Comparison of ENCODE assay signal across 1 cellular context in genomic region chr22:28772633-28773460, GRCh38.
TF ChIP-seq lines count a peak whose summit lies in the region.

A gene with protein sequence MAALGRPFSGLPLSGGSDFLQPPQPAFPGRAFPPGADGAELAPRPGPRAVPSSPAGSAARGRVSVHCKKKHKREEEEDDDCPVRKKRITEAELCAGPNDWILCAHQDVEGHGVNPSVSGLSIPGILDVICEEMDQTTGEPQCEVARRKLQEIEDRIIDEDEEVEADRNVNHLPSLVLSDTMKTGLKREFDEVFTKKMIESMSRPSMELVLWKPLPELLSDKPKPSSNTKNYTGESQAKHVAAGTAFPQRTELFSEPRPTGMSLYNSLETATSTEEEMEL (plus strand): TSS chr22:28772695. CDS start chr22:28772850, 155 bp downstream.

TF ChIP-seq in HEK293, 187 proteins besides CTCF, POLR2A, EP300 and RAD21 (continued from another document and continues in another):
- TF ChIP-seq ZNF140 (tag by site-specific recombination; IDR thresholded peaks at IDR 0.05): no peak
- TF ChIP-seq ZBTB26 (tag by site-specific recombination; optimal IDR thresholded peaks at IDR 0.05): peak; percentile 49
- peak; percentile 63 for TF ChIP-seq ZNF660 (tag by site-specific recombination; IDR thresholded peaks at IDR 0.05)
- no peak for TF ChIP-seq ZNF202 (tag by site-specific recombination; IDR thresholded peaks at IDR 0.05; ENCODE audit: borderline replicate concordance)
- TF ChIP-seq ZSCAN5A (tag by site-specific recombination; IDR thresholded peaks at IDR 0.05): no peak
- TF ChIP-seq ELK4 (IDR thresholded peaks at IDR 0.05; ENCODE audit: borderline replicate concordance, low read depth, low read length): no peak
- TF ChIP-seq ZNF777 (tag by site-specific recombination; IDR thresholded peaks at IDR 0.05; ENCODE audit: borderline replicate concordance): no peak
- TF ChIP-seq ZNF37A (tag by site-specific recombination; IDR thresholded peaks at IDR 0.05): no peak
- peak; percentile 54; the same call in 1 of the 2 replicates for TF ChIP-seq ZNF629 (tag by site-specific recombination; IDR thresholded peaks at IDR 0.05)
- TF ChIP-seq GFI1B (tag by site-specific recombination; IDR thresholded peaks at IDR 0.05): no peak
- no peak for TF ChIP-seq PRDM6 (tag by site-specific recombination; IDR thresholded peaks at IDR 0.05)
- TF ChIP-seq, protein P1, sequence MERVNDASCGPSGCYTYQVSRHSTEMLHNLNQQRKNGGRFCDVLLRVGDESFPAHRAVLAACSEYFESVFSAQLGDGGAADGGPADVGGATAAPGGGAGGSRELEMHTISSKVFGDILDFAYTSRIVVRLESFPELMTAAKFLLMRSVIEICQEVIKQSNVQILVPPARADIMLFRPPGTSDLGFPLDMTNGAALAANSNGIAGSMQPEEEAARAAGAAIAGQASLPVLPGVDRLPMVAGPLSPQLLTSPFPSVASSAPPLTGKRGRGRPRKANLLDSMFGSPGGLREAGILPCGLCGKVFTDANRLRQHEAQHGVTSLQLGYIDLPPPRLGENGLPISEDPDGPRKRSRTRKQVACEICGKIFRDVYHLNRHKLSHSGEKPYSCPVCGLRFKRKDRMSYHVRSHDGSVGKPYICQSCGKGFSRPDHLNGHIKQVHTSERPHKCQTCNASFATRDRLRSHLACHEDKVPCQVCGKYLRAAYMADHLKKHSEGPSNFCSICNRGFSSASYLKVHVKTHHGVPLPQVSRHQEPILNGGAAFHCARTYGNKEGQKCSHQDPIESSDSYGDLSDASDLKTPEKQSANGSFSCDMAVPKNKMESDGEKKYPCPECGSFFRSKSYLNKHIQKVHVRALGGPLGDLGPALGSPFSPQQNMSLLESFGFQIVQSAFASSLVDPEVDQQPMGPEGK (tag by site-specific recombination; IDR thresholded peaks at IDR 0.05): no peak
- TF ChIP-seq SCRT1 (tag by site-specific recombination; IDR thresholded peaks at IDR 0.05; ENCODE audit: borderline replicate concordance): no peak
- TF ChIP-seq, protein P2, sequence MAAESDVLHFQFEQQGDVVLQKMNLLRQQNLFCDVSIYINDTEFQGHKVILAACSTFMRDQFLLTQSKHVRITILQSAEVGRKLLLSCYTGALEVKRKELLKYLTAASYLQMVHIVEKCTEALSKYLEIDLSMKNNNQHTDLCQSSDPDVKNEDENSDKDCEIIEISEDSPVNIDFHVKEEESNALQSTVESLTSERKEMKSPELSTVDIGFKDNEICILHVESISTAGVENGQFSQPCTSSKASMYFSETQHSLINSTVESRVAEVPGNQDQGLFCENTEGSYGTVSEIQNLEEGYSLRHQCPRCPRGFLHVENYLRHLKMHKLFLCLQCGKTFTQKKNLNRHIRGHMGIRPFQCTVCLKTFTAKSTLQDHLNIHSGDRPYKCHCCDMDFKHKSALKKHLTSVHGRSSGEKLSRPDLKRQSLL (tag by site-specific recombination; IDR thresholded peaks at IDR 0.05): peak; percentile 50; the same call in 1 of the 2 replicates
- TF ChIP-seq ZNF626 (tag by site-specific recombination; IDR thresholded peaks at IDR 0.05): 0 out of 2 replicates have a peak, but pooled peaks have one; percentile 8
- TF ChIP-seq ZBTB48 (tag by site-specific recombination; IDR thresholded peaks at IDR 0.05): no peak
- TF ChIP-seq, protein P3, sequence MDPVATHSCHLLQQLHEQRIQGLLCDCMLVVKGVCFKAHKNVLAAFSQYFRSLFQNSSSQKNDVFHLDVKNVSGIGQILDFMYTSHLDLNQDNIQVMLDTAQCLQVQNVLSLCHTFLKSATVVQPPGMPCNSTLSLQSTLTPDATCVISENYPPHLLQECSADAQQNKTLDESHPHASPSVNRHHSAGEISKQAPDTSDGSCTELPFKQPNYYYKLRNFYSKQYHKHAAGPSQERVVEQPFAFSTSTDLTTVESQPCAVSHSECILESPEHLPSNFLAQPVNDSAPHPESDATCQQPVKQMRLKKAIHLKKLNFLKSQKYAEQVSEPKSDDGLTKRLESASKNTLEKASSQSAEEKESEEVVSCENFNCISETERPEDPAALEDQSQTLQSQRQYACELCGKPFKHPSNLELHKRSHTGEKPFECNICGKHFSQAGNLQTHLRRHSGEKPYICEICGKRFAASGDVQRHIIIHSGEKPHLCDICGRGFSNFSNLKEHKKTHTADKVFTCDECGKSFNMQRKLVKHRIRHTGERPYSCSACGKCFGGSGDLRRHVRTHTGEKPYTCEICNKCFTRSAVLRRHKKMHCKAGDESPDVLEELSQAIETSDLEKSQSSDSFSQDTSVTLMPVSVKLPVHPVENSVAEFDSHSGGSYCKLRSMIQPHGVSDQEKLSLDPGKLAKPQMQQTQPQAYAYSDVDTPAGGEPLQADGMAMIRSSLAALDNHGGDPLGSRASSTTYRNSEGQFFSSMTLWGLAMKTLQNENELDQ (tag by site-specific recombination; IDR thresholded peaks at IDR 0.05; ENCODE audit: low read depth): no peak
- no peak for TF ChIP-seq TSHZ1 (tag by site-specific recombination; IDR thresholded peaks at IDR 0.05; ENCODE audit: borderline replicate concordance)
- TF ChIP-seq, protein P4, sequence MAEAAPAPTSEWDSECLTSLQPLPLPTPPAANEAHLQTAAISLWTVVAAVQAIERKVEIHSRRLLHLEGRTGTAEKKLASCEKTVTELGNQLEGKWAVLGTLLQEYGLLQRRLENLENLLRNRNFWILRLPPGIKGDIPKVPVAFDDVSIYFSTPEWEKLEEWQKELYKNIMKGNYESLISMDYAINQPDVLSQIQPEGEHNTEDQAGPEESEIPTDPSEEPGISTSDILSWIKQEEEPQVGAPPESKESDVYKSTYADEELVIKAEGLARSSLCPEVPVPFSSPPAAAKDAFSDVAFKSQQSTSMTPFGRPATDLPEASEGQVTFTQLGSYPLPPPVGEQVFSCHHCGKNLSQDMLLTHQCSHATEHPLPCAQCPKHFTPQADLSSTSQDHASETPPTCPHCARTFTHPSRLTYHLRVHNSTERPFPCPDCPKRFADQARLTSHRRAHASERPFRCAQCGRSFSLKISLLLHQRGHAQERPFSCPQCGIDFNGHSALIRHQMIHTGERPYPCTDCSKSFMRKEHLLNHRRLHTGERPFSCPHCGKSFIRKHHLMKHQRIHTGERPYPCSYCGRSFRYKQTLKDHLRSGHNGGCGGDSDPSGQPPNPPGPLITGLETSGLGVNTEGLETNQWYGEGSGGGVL (tag by site-specific recombination; IDR thresholded peaks at IDR 0.05): peak; percentile 99
- peak; percentile 52; the same call in 1 of the 2 replicates for TF ChIP-seq ZBTB20 (tag by site-specific recombination; IDR thresholded peaks at IDR 0.05)
- TF ChIP-seq ZNF596 (tag by site-specific recombination; IDR thresholded peaks at IDR 0.05): peak; percentile 48; the same call in 1 of the 2 replicates
- peak; percentile 40; the same call in 1 of the 2 replicates for TF ChIP-seq KLF10 (tag by site-specific recombination; IDR thresholded peaks at IDR 0.05)
- peak; percentile 76 for TF ChIP-seq ZBTB8A (tag by site-specific recombination; IDR thresholded peaks at IDR 0.05)
- TF ChIP-seq KLF17 (tag by site-specific recombination; IDR thresholded peaks at IDR 0.05): 0 out of 2 replicates have a peak, but pooled peaks have one; percentile 39
- TF ChIP-seq, protein P5, sequence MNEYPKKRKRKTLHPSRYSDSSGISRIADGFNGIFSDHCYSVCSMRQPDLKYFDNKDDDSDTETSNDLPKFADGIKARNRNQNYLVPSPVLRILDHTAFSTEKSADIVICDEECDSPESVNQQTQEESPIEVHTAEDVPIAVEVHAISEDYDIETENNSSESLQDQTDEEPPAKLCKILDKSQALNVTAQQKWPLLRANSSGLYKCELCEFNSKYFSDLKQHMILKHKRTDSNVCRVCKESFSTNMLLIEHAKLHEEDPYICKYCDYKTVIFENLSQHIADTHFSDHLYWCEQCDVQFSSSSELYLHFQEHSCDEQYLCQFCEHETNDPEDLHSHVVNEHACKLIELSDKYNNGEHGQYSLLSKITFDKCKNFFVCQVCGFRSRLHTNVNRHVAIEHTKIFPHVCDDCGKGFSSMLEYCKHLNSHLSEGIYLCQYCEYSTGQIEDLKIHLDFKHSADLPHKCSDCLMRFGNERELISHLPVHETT (tag by site-specific recombination; IDR thresholded peaks at IDR 0.05): peak; percentile 60
- no peak for TF ChIP-seq ZNF138 (tag by site-specific recombination; IDR thresholded peaks at IDR 0.05; ENCODE audit: borderline replicate concordance)
- TF ChIP-seq ZNF335 (tag by site-specific recombination; conservative IDR thresholded peaks at IDR 0.05): peak; percentile 93
- TF ChIP-seq, protein P6, sequence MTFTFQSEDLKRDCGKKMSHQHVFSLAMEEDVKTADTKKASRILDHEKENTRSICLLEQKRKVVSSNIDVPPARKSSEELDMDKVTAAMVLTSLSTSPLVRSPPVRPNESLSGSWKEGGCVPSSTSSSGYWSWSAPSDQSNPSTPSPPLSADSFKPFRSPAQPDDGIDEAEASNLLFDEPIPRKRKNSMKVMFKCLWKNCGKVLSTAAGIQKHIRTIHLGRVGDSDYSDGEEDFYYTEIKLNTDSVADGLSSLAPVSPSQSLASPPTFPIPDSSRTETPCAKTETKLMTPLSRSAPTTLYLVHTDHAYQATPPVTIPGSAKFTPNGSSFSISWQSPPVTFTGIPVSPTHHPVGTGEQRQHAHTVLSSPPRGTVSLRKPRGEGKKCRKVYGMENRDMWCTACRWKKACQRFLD (tag by site-specific recombination; IDR thresholded peaks at IDR 0.05): no peak
- peak; percentile 38; the same call in 1 of the 2 replicates for TF ChIP-seq GLIS1 (tag by site-specific recombination; IDR thresholded peaks at IDR 0.05)
